ENCODE assay signal across 1 cellular context in the genomic region with DNA sequence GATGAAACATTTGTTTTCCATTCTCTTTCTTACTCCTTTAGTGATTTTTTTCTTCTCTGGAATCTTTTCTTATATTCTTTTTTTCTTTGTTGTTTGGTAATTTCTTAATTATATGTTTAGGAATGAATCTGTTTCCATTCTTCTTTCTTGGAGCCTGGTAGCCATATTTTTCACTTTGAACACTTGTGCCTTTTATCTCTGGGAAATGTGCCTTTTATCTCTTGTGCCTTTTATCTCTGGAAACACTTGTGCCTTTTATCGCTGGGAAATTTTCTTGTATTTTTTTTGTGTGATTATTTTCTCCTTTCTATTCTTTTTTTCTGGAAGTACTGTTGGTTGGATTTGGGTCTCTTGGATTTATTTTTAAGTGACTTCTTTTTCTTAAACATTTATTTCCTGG.
TF ChIP-seq lines count a peak whose summit lies in the region.

No MANE protein-coding gene starts in this region.

TF ChIP-seq in SK-N-SH, 30 proteins besides CTCF, POLR2A, EP300 and RAD21 (continued from another document):
- TF ChIP-seq, protein P1, sequence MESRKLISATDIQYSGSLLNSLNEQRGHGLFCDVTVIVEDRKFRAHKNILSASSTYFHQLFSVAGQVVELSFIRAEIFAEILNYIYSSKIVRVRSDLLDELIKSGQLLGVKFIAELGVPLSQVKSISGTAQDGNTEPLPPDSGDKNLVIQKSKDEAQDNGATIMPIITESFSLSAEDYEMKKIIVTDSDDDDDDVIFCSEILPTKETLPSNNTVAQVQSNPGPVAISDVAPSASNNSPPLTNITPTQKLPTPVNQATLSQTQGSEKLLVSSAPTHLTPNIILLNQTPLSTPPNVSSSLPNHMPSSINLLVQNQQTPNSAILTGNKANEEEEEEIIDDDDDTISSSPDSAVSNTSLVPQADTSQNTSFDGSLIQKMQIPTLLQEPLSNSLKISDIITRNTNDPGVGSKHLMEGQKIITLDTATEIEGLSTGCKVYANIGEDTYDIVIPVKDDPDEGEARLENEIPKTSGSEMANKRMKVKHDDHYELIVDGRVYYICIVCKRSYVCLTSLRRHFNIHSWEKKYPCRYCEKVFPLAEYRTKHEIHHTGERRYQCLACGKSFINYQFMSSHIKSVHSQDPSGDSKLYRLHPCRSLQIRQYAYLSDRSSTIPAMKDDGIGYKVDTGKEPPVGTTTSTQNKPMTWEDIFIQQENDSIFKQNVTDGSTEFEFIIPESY (IDR thresholded peaks at IDR 0.05; ENCODE audit: borderline replicate concordance, low read depth): no peak
- TF ChIP-seq RCOR1 (IDR thresholded peaks at IDR 0.05; ENCODE audit: low read length) (no peak), EZH2phosphoT487 (IDR thresholded peaks at IDR 0.05; ENCODE audit: borderline replicate concordance, low read depth) (no peak), NFIC (IDR thresholded peaks at IDR 0.05; ENCODE audit: borderline replicate concordance) (no peak), TEAD4 (IDR thresholded peaks at IDR 0.05; ENCODE audit: borderline replicate concordance, insufficient read depth) (no peak), TCF12 (IDR thresholded peaks at IDR 0.05) (no peak), POLR2AphosphoS5 (IDR thresholded peaks at IDR 0.05; ENCODE audit: low read depth, low read length) (no peak)
- TF ChIP-seq, protein P2, sequence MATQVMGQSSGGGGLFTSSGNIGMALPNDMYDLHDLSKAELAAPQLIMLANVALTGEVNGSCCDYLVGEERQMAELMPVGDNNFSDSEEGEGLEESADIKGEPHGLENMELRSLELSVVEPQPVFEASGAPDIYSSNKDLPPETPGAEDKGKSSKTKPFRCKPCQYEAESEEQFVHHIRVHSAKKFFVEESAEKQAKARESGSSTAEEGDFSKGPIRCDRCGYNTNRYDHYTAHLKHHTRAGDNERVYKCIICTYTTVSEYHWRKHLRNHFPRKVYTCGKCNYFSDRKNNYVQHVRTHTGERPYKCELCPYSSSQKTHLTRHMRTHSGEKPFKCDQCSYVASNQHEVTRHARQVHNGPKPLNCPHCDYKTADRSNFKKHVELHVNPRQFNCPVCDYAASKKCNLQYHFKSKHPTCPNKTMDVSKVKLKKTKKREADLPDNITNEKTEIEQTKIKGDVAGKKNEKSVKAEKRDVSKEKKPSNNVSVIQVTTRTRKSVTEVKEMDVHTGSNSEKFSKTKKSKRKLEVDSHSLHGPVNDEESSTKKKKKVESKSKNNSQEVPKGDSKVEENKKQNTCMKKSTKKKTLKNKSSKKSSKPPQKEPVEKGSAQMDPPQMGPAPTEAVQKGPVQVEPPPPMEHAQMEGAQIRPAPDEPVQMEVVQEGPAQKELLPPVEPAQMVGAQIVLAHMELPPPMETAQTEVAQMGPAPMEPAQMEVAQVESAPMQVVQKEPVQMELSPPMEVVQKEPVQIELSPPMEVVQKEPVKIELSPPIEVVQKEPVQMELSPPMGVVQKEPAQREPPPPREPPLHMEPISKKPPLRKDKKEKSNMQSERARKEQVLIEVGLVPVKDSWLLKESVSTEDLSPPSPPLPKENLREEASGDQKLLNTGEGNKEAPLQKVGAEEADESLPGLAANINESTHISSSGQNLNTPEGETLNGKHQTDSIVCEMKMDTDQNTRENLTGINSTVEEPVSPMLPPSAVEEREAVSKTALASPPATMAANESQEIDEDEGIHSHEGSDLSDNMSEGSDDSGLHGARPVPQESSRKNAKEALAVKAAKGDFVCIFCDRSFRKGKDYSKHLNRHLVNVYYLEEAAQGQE (IDR thresholded peaks at IDR 0.05; ENCODE audit: low read depth, low read length): no peak
TF ChIP-seq in SK-N-SH: peak in this region for 0.
